In the genomic region with DNA sequence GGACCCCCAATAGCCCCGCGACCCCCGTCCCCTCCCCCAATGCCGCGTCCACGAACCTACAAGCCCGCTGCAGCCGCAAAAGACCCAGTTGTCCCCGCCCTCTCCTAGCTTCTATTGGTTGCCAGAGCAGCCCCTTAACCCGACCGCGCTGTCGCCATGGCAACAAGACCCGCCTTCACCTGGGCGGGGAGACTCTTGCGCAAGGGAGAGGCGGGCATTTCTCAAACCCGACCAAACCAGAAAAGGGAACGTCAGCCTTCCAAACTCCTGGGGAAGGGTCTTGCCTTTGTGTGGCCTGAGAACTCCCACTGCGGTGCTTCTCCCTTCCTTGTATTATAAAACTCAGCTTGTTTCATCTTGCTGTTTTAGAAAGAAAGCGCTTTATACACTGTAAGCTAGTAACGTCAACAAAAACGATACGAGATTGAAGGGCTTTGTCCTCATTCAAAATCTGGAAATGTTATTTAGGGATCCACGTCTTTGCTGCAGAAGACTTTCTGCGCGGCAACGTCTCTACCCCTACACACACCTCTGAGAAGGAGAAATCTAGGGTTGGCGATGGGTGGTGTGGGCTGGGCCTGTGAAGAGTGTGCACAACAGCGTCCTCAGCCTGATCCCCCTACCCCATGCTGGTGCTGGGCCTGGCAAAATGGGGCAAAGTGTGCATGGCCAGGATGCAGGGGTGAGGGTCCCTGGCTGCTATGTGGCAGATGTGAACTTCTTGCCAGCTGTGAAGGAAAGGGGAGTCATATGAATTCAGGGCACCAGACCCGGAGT, we compare ENCODE assay signal across 8 cellular contexts. TPM values are rescaled to one million over a fixed set of nuclear protein-coding genes. Genes with fewer than 3 reads are reported as not detected.
A peak's percentile ranks its signal among the peaks of the same experiment; 100 is the strongest.
DNase-seq lines count a peak whose midpoint lies in the region; ATAC-seq and TF ChIP-seq lines count a peak whose summit lies in the region.

Gene TMEM9, minus strand, starts transcription at position 86 of the 777 bp plus-strand sequence. CDS start 551 bp downstream, outside the sequence.

- H3K36me3 ChIP-seq in MM.1S (replicated peaks; ENCODE audit: insufficient read depth, low read length), result no peaks in the 10 kb centered on the region

- H3K9me3 ChIP-seq in MM.1S (replicated peaks; ENCODE audit: insufficient read depth, low read length), result no peaks in the 10 kb centered on the region

- H3K27me3 ChIP-seq in MM.1S (replicated peaks; ENCODE audit: insufficient read depth, low read length), result no peaks in the 10 kb centered on the region

- no peaks in the 10 kb centered on the region for H3F3A ChIP-seq in MM.1S (ENCODE audit: insufficient read depth, low read length)

- H4K20me1 ChIP-seq in MM.1S (ENCODE audit: insufficient read depth, low read length), result no peaks in the 10 kb centered on the region

- peak within 1 kb of the TSS; percentile 60 to 87 for H3K27ac Mint-ChIP-seq in natural killer cell treated with Interleukin-12 subunit alpha and Interleukin-12 subunit beta and Interleukin-15 and Interleukin-18, amount 100 ng/mL, for 72 hours

- H3K27ac ChIP-seq in MM.1S (ENCODE audit: low read length), result no peak within 1 kb of the TSS

- peak within 1 kb of the TSS; percentile 70 for H2AFZ ChIP-seq in MM.1S (ENCODE audit: low read length)

- H3K4me2 ChIP-seq in MM.1S (ENCODE audit: low read depth, low read length), result peak within 1 kb of the TSS; percentile 96

- H3K79me2 ChIP-seq in MM.1S (ENCODE audit: low read length), result peaks cover 9% of the 10 kb centered on the region

- peaks cover 12 to 20% of the 10 kb centered on the region in 2 donors for H3K27me3 Mint-ChIP-seq in natural killer cell treated with Interleukin-12 subunit alpha and Interleukin-12 subunit beta and Interleukin-15 and Interleukin-18, amount 100 ng/mL, for 72 hours

- H3K9me2 ChIP-seq in MM.1S (replicated peaks; ENCODE audit: insufficient read depth, low read length), result no peaks in the 10 kb centered on the region

- DNase-seq in Daoy (ENCODE audit: low read depth), result peak; percentile 97
- DNase-seq in HCEC 1CT, result peak; percentile 85
- DNase-seq in MM.1S, result peak; percentile 99
- DNase-seq in SHP77 treated with DMSO at 0.1 percent for 48 hours (lab: John Stamatoyannopoulos, UW), result peak; percentile 84
- peak; percentile 95 for DNase-seq in activated effector memory CD4-positive, alpha-beta T cell treated with Interleukin-2 at 50 U/mL for 16 hours
- peak; percentile 94 for DNase-seq in fibroblast of pulmonary artery (ENCODE audit: low read depth)
- DNase-seq in natural killer cell treated with Interleukin-12 subunit alpha and Interleukin-12 subunit beta and Interleukin-15 and Interleukin-18, amount 100 ng/mL, for 72 hours (ENCODE audit: low spot score), result peak; percentile 96
- DNase-seq in stimulated activated naive CD4-positive, alpha-beta T cell treated with Interleukin-2 at 50 U/mL for 16 hours (lab: John Stamatoyannopoulos, UW), result peak; percentile 93

- peak within 1 kb of the TSS; percentile 92 for H3K4me3 ChIP-seq in MM.1S (ENCODE audit: low read length)
- peak within 1 kb of the TSS; percentile 78 for H3K4me3 ChIP-seq in fibroblast of pulmonary artery (replicated peaks; ENCODE audit: low read depth, low read length)

- no peaks in the 10 kb centered on the region for H3K36me3 Mint-ChIP-seq in natural killer cell treated with Interleukin-12 subunit alpha and Interleukin-12 subunit beta and Interleukin-15 and Interleukin-18, amount 100 ng/mL, for 72 hours

- H3K9ac ChIP-seq in MM.1S (ENCODE audit: low read length), result peak within 1 kb of the TSS; percentile 72

- H3K4me1 Mint-ChIP-seq in natural killer cell treated with Interleukin-12 subunit alpha and Interleukin-12 subunit beta and Interleukin-15 and Interleukin-18, amount 100 ng/mL, for 72 hours (ENCODE audit: low read depth in 2 of 2), result peaks cover 13 to 14% of the 10 kb centered on the region in 2 donors

- peak within 1 kb of the TSS; percentile 90 for H3K4me3 Mint-ChIP-seq in natural killer cell treated with Interleukin-12 subunit alpha and Interleukin-12 subunit beta and Interleukin-15 and Interleukin-18, amount 100 ng/mL, for 72 hours

- no peak for TF ChIP-seq CTCF in MM.1S (IDR thresholded peaks at IDR 0.05; ENCODE audit: low read length)
- TF ChIP-seq CTCF in fibroblast of pulmonary artery (IDR thresholded peaks at IDR 0.05; ENCODE audit: low read length, missing control alignments), result no peak

- no peaks in the 10 kb centered on the region for H3K9me3 Mint-ChIP-seq in natural killer cell treated with Interleukin-12 subunit alpha and Interleukin-12 subunit beta and Interleukin-15 and Interleukin-18, amount 100 ng/mL, for 72 hours

- peaks cover 7% of the 10 kb centered on the region; the same call in 1 of the 2 replicates for H3K4me1 ChIP-seq in MM.1S (ENCODE audit: low read length)

- peak; percentile 96 to 97 for ATAC-seq in natural killer cell treated with Interleukin-12 subunit alpha and Interleukin-12 subunit beta and Interleukin-15 and Interleukin-18, amount 100 ng/mL, for 72 hours

RNA-seq across cellular contexts. Expression of gene TMEM9, which starts in this region (rescaled TPM):
- total RNA-seq in Daoy (2014; rRNA removed; shearing (Covaris generic)), result 86.8 and 94.3 TPM in 2 replicates
- 10 to 100 TPM; 15.6 to 21.5 TPM for total RNA-seq in natural killer cell treated with Interleukin-12 subunit alpha and Interleukin-12 subunit beta and Interleukin-15 and Interleukin-18, amount 100 ng/mL, for 72 hours
